9 cellular contexts compared by ENCODE assay signal in the genomic region with DNA sequence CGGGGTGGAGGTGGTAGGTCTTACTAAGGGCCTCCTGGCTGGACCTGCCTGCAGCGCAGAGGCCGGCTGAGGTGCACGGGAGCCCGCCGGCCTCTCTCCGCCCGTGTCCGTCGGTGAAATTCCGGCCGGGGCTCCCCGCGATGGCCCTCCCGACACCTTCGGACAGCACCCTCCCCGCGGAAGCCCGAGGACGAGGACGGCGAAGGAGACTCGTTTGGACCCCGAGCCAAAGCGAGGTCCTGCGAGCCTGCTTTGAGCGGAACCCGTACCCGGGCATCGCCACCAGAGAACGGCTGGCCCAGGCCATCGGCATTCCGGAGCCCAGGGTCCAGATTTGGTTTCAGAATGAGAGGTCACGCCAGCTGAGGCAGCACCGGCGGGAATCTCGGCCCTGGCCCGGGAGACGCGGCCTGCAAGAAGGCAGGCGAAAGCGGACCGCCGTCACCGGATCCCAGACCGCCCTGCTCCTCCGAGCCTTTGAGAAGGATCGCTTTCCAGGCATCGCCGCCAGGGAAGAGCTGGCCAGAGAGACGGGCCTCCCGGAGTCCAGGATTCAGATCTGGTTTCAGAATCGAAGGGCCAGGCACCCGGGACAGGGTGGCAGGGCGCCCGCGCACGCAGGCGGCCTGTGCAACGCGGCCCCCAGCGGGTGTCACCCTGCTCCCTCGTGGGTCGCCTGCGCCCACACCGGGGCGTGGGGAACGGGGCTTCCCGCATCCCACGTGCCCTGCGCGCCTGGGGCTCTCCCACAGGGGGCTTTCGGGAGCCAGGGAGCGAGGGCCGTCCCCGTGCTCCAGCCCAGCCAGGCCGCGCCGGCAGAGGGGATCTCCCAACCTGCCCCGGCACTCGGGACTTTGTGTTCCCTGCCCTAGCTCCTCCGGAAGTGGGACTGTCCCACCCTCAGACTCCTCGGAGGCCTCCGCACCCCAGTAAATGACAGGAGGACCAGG. TPM values are rescaled to one million over a fixed set of nuclear protein-coding genes. Genes with fewer than 3 reads are reported as not detected.
DNase-seq lines count a peak whose midpoint lies in the region; ATAC-seq and TF ChIP-seq lines count a peak whose summit lies in the region.
"Not testable (repeated sequence)": the region's sequence is repeated elsewhere in the genome, so short reads cannot be mapped to it uniquely, and the experiment has no call there.
"Had no signal": no experiment of that assay in that cellular context is flagged by ENCODE, and none has a peak within 500 bp of the region (broad histone marks: within the 10 kb centered on the region; RNA-seq: fewer than 3 reads in every experiment).

No MANE protein-coding gene starts in this region.

- not testable (repeated sequence) for H3K36me3 ChIP-seq in esophagus (ENCODE audit: control insufficient read depth in 2 of 2, insufficient read depth in 2 of 2, low read length in 1 of 2); right lobe of liver; gastrocnemius medialis; suprapubic skin

- not testable (repeated sequence) for TF ChIP-seq EP300 in suprapubic skin (IDR thresholded peaks at IDR 0.05)

- ATAC-seq in HG03159 (IDR thresholded peaks at IDR 0.05; ENCODE audit: unreplicated experiment), result peak; percentile 43
- peak; percentile 51 to 74 (median 64) for ATAC-seq in right lobe of liver
- ATAC-seq in gastrocnemius medialis, result peak; percentile 74 to 76

- in situ Hi-C loops in gastrocnemius medialis (cut with MboI; ENCODE audit: low sequenced_read_pairs in 4 of 4), result not testable (repeated sequence)

- peak; percentile 19 for DNase-seq in GM12865 (ENCODE audit: low read depth)
- peak; percentile 53 for DNase-seq in activated CD4-positive, alpha-beta T cell treated with anti-CD3 and anti-CD28 coated beads for 1 hour
- peak; percentile 66 for DNase-seq in activated naive CD4-positive, alpha-beta T cell treated with anti-CD3 and anti-CD28 coated beads, Interleukin-2, amount 50 U/mL, for 16 hours
- DNase-seq in right lobe of liver, result peak; percentile 85 to 94 (median 90)
- peak; percentile 61 to 65 for DNase-seq in gastrocnemius medialis
- DNase-seq in suprapubic skin (ENCODE audit: low spot score in 2 of 2), result peak; percentile 98 to 100

- 52 to 53% methylated on average over 84 of the region's 84 CpGs for WGBS in esophagus, 2 donors
- WGBS in right lobe of liver (ENCODE audit: insufficient coverage, low coverage, low lambda C conversion rate, missing lambda C conversion rate), result 44% methylated on average over 80 of the region's 84 CpGs
- 54% methylated on average over 83 of the region's 84 CpGs for WGBS in suprapubic skin

- intact Hi-C loops in right lobe of liver (cut with DNase I); gastrocnemius medialis (cut with DNase I; ENCODE audit: low total_unique reads): not testable (repeated sequence)

- H3K27ac ChIP-seq in esophagus (ENCODE audit: low read depth in 2 of 2, low read length in 1 of 2); right lobe of liver; gastrocnemius medialis; suprapubic skin: not testable (repeated sequence)

- not testable (repeated sequence) for TF ChIP-seq CTCF in GM12865 (IDR thresholded peaks at IDR 0.05; ENCODE audit: insufficient read depth, low read depth, low read length, missing control alignments); right lobe of liver (IDR thresholded peaks at IDR 0.05); gastrocnemius medialis (IDR thresholded peaks at IDR 0.05 in 4 of 5, conservative IDR thresholded peaks at IDR 0.05 in 1 of 5); suprapubic skin (IDR thresholded peaks at IDR 0.05)

- H3K9me3 ChIP-seq in esophagus (ENCODE audit: control insufficient read depth in 2 of 2, insufficient read depth in 1 of 2, low read depth in 1 of 2, low read length in 1 of 2), result peaks cover 20 to 25% of the 10 kb centered on the region in 2 donors
- H3K9me3 ChIP-seq in right lobe of liver, gastrocnemius medialis, suprapubic skin: not testable (repeated sequence)

- H3K4me1 ChIP-seq in esophagus (ENCODE audit: control insufficient read depth in 2 of 2, insufficient read depth in 2 of 2, low read length in 1 of 2); right lobe of liver; gastrocnemius medialis: not testable (repeated sequence)
- peaks cover 38% of the 10 kb centered on the region for H3K4me1 ChIP-seq in suprapubic skin

- TF ChIP-seq POLR2A in right lobe of liver (IDR thresholded peaks at IDR 0.05); gastrocnemius medialis (IDR thresholded peaks at IDR 0.05); suprapubic skin (IDR thresholded peaks at IDR 0.05): not testable (repeated sequence)

- not testable (repeated sequence) for H3K4me3 ChIP-seq in GM12865 (ENCODE audit: low read depth, low read length)
- H3K4me3 ChIP-seq in esophagus (ENCODE audit: low read depth in 1 of 2, low read length in 2 of 2) (peak overlapping the region; percentile 38 to 54), right lobe of liver (peak overlapping the region; percentile 34 to 41 (median 37)), gastrocnemius medialis (peak overlapping the region; percentile 18 to 51 (median 40)), suprapubic skin (peak overlapping the region; percentile 57)

- H3K27me3 ChIP-seq in esophagus (ENCODE audit: control insufficient read depth in 1 of 2, insufficient read depth in 2 of 2, low read length in 2 of 2); right lobe of liver: not testable (repeated sequence)
- H3K27me3 ChIP-seq in gastrocnemius medialis (peaks cover 39 to 70% (median 60%) of the 10 kb centered on the region in 3 donors), suprapubic skin (peaks cover 45% of the 10 kb centered on the region)

RNA-seq across cellular contexts. Expression of a gene that starts 4.9 kb away (rescaled TPM):
- not detected for polyA plus RNA-seq in esophagus
- not detected for total RNA-seq in right lobe of liver
- total RNA-seq in gastrocnemius medialis, result not detected
- not detected for total RNA-seq in suprapubic skin
- total RNA-seq: RPMI7951 had no signal

Comparison
In these comparisons a context has a peak if more than half of its experiments do, and no peak if none do; other contexts are left out.
1. DNase-seq: peak in every context shown above with its lines; median percentile 99 in suprapubic skin; 90 in right lobe of liver; 66 in activated naive CD4-positive, alpha-beta T cell treated with anti-CD3 and anti-CD28 coated beads, Interleukin-2, amount 50 U/mL, for 16 hours; 63 in gastrocnemius medialis; 53 in activated CD4-positive, alpha-beta T cell treated with anti-CD3 and anti-CD28 coated beads for 1 hour; 19 in GM12865.